Comparison of ENCODE assay signal across 13 cellular contexts in the genomic region with DNA sequence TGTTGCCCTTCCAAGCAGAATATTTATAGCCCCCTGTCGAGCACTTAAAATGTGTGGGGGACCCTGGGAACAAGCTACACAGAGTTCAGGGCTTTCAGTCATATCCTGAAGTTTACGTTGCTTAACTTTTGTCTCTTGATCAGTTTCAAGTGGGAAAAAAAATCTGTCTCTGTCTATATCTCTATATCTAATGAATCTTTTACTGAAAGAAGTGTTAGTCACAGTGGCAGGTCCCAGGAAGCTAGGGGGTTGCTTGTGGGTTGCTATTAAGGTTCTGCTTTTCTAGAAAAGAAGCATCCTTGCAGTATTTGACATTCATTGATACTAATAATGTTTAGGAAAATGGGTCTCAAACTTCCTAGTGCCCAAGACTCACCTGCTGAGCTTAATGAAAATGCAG.
A peak's percentile ranks its signal among the peaks of the same experiment; 100 is the strongest.
DNase-seq lines count a peak whose midpoint lies in the region; ATAC-seq and TF ChIP-seq lines count a peak whose summit lies in the region.
"Had no signal": no experiment of that assay in that cellular context is flagged by ENCODE, and none has a peak within 500 bp of the region (broad histone marks: within the 10 kb centered on the region; RNA-seq: fewer than 3 reads in every experiment).

No MANE protein-coding gene starts in this region.

- H3K9me3 Mint-ChIP-seq in activated T-cell treated with anti-CD3 and anti-CD28 coated beads, Interleukin-2, amount 50 U/mL, for 72 hours = no peaks in the 10 kb centered on the region
- H3K9me3 Mint-ChIP-seq in GM23338 = no peaks in the 10 kb centered on the region
- H3K9me3 Mint-ChIP-seq in activated T-helper 17 cell treated with anti-CD3 and anti-CD28 coated beads, Interleukin-2, amount 50 U/mL, for 72 hours = no peaks in the 10 kb centered on the region

- H3K27me3 ChIP-seq in GM23338 (ENCODE audit: insufficient read depth) (no peaks in the 10 kb centered on the region), osteoblast (ENCODE audit: insufficient read depth, low read length) (no peaks in the 10 kb centered on the region)
- H3K27me3 ChIP-seq: adrenal gland, ovary had no signal

- no peak overlapping the region for H2AFZ ChIP-seq in GM23338
- peak overlapping the region; percentile 33 for H2AFZ ChIP-seq in osteoblast (ENCODE audit: low read length)

- H3K4me3 ChIP-seq in GM23338 = no peak overlapping the region
- no peak overlapping the region for H3K4me3 ChIP-seq in osteoblast (ENCODE audit: insufficient read depth, low read length)
- H3K4me3 ChIP-seq: adrenal gland, ovary had no signal

- H3K27me3 Mint-ChIP-seq in activated T-cell treated with anti-CD3 and anti-CD28 coated beads, Interleukin-2, amount 50 U/mL, for 72 hours (ENCODE audit: low read depth) = no peaks in the 10 kb centered on the region
- H3K27me3 Mint-ChIP-seq in GM23338 (ENCODE audit: insufficient read depth, low read depth, poor library complexity) = peaks cover 8% of the 10 kb centered on the region
- no peaks in the 10 kb centered on the region for H3K27me3 Mint-ChIP-seq in activated T-helper 17 cell treated with anti-CD3 and anti-CD28 coated beads, Interleukin-2, amount 50 U/mL, for 72 hours

- H3K4me1 Mint-ChIP-seq in activated T-cell treated with anti-CD3 and anti-CD28 coated beads, Interleukin-2, amount 50 U/mL, for 72 hours (ENCODE audit: low read depth) = peaks cover 55% of the 10 kb centered on the region
- H3K4me1 Mint-ChIP-seq in GM23338 = peaks cover 27% of the 10 kb centered on the region
- peaks cover 18% of the 10 kb centered on the region for H3K4me1 Mint-ChIP-seq in activated T-helper 17 cell treated with anti-CD3 and anti-CD28 coated beads, Interleukin-2, amount 50 U/mL, for 72 hours

- no peaks in the 10 kb centered on the region for H3K9me2 ChIP-seq in GM23338 (ENCODE audit: insufficient read depth)

- no peaks in the 10 kb centered on the region; the same call in 1 of the 2 replicates for H3F3A ChIP-seq in GM23338 (replicated peaks; ENCODE audit: low read depth)

- H3K9me3 ChIP-seq in osteoblast (ENCODE audit: low read depth, low read length) = no peaks in the 10 kb centered on the region
- H3K9me3 ChIP-seq: adrenal gland, ovary had no signal

- TF ChIP-seq CTCF in GM23338 (conservative IDR thresholded peaks at IDR 0.05; ENCODE audit: low read depth in 2 of 2) (no peak), osteoblast (IDR thresholded peaks at IDR 0.05; ENCODE audit: extremely low read depth, low read depth, low read length) (no peak)

- H4K20me1 ChIP-seq in GM23338 (replicated peaks; ENCODE audit: insufficient read depth) (no peaks in the 10 kb centered on the region), osteoblast (ENCODE audit: insufficient read depth, low read length) (no peaks in the 10 kb centered on the region)

- H3K79me2 ChIP-seq in GM23338 (replicated peaks; ENCODE audit: insufficient read depth) (no peaks in the 10 kb centered on the region), osteoblast (ENCODE audit: insufficient read depth, low read length) (peaks cover 4% of the 10 kb centered on the region)

- ATAC-seq in activated T-cell treated with anti-CD3 and anti-CD28 coated beads, Interleukin-2, amount 50 U/mL, for 72 hours (replicated peaks in 1 of 2) = no peak
- ATAC-seq in GM23338 (no peak), GM18498 (IDR thresholded peaks at IDR 0.05; ENCODE audit: unreplicated experiment) (no peak), HG03039 (IDR thresholded peaks at IDR 0.05; ENCODE audit: unreplicated experiment) (no peak)
- ATAC-seq in activated T-helper 17 cell treated with anti-CD3 and anti-CD28 coated beads, Interleukin-2, amount 50 U/mL, for 72 hours (replicated peaks) = no peak
- ATAC-seq: T-helper 17 cell had no signal

- H3K4me1 ChIP-seq in GM23338 (ENCODE audit: insufficient read depth) (peaks cover 32% of the 10 kb centered on the region), osteoblast (ENCODE audit: insufficient read depth, low read length) (peaks cover 37% of the 10 kb centered on the region)
- H3K4me1 ChIP-seq: adrenal gland had no signal

- H3K4me2 ChIP-seq in GM23338 (peak overlapping the region; percentile 33; the same call in 1 of the 2 replicates), osteoblast (ENCODE audit: insufficient read depth, low read length) (no peak overlapping the region)

- peak overlapping the region; percentile 46 to 74 for H3K4me3 Mint-ChIP-seq in activated T-cell treated with anti-CD3 and anti-CD28 coated beads, Interleukin-2, amount 50 U/mL, for 72 hours
- no peak overlapping the region for H3K4me3 Mint-ChIP-seq in GM23338
- H3K4me3 Mint-ChIP-seq in activated T-helper 17 cell treated with anti-CD3 and anti-CD28 coated beads, Interleukin-2, amount 50 U/mL, for 72 hours = peak overlapping the region; percentile 32
- H3K4me3 Mint-ChIP-seq: T-helper 17 cell had no signal

- DNase-seq in activated T-cell treated with anti-CD3 and anti-CD28 coated beads, Interleukin-2, amount 50 U/mL, for 72 hours = peak in 1 of 2 donors; percentile 18
- no peak for DNase-seq in activated T-cell treated with anti-CD3 and anti-CD28 coated beads, Interleukin-2, amount 50 U/mL, for 48 hours
- DNase-seq in GM23338 (ENCODE audit: low spot score) (no peak), osteoblast (ENCODE audit: insufficient read length, low spot score, missing footprints) (peak; percentile 18), GF-D8 (lab: John Stamatoyannopoulos, UW) (no peak)
- DNase-seq: adrenal gland, NCI-H187 treated with DMSO at 0.1 percent for 48 hours, NCI-H524 treated with DMSO at 0.1 percent for 48 hours, ovary, T-helper 17 cell had no signal

- H3K36me3 Mint-ChIP-seq in activated T-cell treated with anti-CD3 and anti-CD28 coated beads, Interleukin-2, amount 50 U/mL, for 72 hours (ENCODE audit: insufficient read depth in 2 of 2) = no peaks in the 10 kb centered on the region
- H3K36me3 Mint-ChIP-seq in GM23338 (ENCODE audit: low read depth) = peaks cover 8% of the 10 kb centered on the region; the same call in 2 of the 3 replicates
- H3K36me3 Mint-ChIP-seq in activated T-helper 17 cell treated with anti-CD3 and anti-CD28 coated beads, Interleukin-2, amount 50 U/mL, for 72 hours (ENCODE audit: low read depth) = no peaks in the 10 kb centered on the region

- peak overlapping the region; percentile 54 for H3K27ac Mint-ChIP-seq in activated T-cell treated with anti-CD3 and anti-CD28 coated beads, Interleukin-2, amount 50 U/mL, for 72 hours
- H3K27ac Mint-ChIP-seq in GM23338 = no peak overlapping the region
- no peak overlapping the region for H3K27ac Mint-ChIP-seq in activated T-helper 17 cell treated with anti-CD3 and anti-CD28 coated beads, Interleukin-2, amount 50 U/mL, for 72 hours
- H3K27ac Mint-ChIP-seq: T-helper 17 cell had no signal

- H3K36me3 ChIP-seq in GM23338 (ENCODE audit: insufficient read depth) (peaks cover 3% of the 10 kb centered on the region; the same call in 1 of the 2 replicates), osteoblast (ENCODE audit: insufficient read depth, low read length) (peaks cover 16% of the 10 kb centered on the region)
- H3K36me3 ChIP-seq: adrenal gland, ovary had no signal

- peak overlapping the region; percentile 75; the same call in 1 of the 2 replicates for H3K27ac ChIP-seq in GM23338 (ENCODE audit: low read depth)
- H3K27ac ChIP-seq in osteoblast (ENCODE audit: low read depth, low read length) = peak overlapping the region; percentile 69
- H3K27ac ChIP-seq: adrenal gland, ovary had no signal

TF ChIP-seq in GM23338, 12 proteins besides CTCF, POLR2A, EP300 and RAD21:
- TF ChIP-seq EZH2phosphoT487 (IDR thresholded peaks at IDR 0.05; ENCODE audit: unreplicated experiment) = no peak
- TF ChIP-seq NANOG (IDR thresholded peaks at IDR 0.05; ENCODE audit: borderline replicate concordance) = no peak
- no peak for TF ChIP-seq POLR2AphosphoS5 (IDR thresholded peaks at IDR 0.05; ENCODE audit: low read depth)
- TF ChIP-seq STAT1 (IDR thresholded peaks at IDR 0.05; ENCODE audit: unreplicated experiment) = no peak
